Comparison of ENCODE assay signal across 36 cellular contexts in genomic region chr5:180469586-180469865, GRCh38.
"Had no signal": no experiment of that assay in that cellular context is flagged by ENCODE, and none has a peak within 500 bp of the region (broad histone marks: within the 10 kb centered on the region; RNA-seq: fewer than 3 reads in every experiment).

No MANE protein-coding gene starts in this region.

- H3K4me3 ChIP-seq: Peyer's patch had no signal

- H3K9me3 Mint-ChIP-seq: activated B cell treated with CpG ODN at 0.5 μM for 24 hours; activated CD4-positive, alpha-beta memory T cell treated with anti-CD3 and anti-CD28 coated beads for 36 hours; activated naive CD4-positive, alpha-beta T cell treated with anti-CD3 and anti-CD28 coated beads, Interleukin-2, amount 50 U/mL, for 24 hours; activated T-cell treated with anti-CD3 and anti-CD28 coated beads, Interleukin-2, amount 50 U/mL, for 72 hours; activated T-helper 17 cell treated with anti-CD3 and anti-CD28 coated beads, Interleukin-2, amount 50 U/mL, for 72 hours; central memory CD8-positive, alpha-beta T cell had no signal

- H3K36me3 Mint-ChIP-seq: activated CD4-positive, alpha-beta memory T cell treated with anti-CD3 and anti-CD28 coated beads for 36 hours; activated CD8-positive, alpha-beta memory T cell treated with anti-CD3 and anti-CD28 coated beads, Interleukin-2, amount 10 ng/mL, durations not matched to agents 7 days and 5 days; activated naive CD4-positive, alpha-beta T cell treated with anti-CD3 and anti-CD28 coated beads, Interleukin-2, amount 50 U/mL, for 24 hours had no signal

- ATAC-seq: activated CD8-positive, alpha-beta memory T cell treated with anti-CD3 and anti-CD28 coated beads, Interleukin-2, amount 10 ng/mL, durations not matched to agents 7 days and 5 days; activated T-cell treated with anti-CD3 and anti-CD28 coated beads, Interleukin-2, amount 50 U/mL, for 72 hours; activated T-helper 17 cell treated with anti-CD3 and anti-CD28 coated beads, Interleukin-2, amount 50 U/mL, for 72 hours; PC-3 had no signal

- H3K4me1 Mint-ChIP-seq: activated B cell treated with CpG ODN at 0.5 μM for 24 hours; activated CD8-positive, alpha-beta memory T cell treated with anti-CD3 and anti-CD28 coated beads, Interleukin-2, amount 10 ng/mL, durations not matched to agents 7 days and 5 days; activated naive CD4-positive, alpha-beta T cell treated with anti-CD3 and anti-CD28 coated beads, Interleukin-2, amount 50 U/mL, for 24 hours; activated T-helper 17 cell treated with anti-CD3 and anti-CD28 coated beads, Interleukin-2, amount 50 U/mL, for 72 hours; central memory CD8-positive, alpha-beta T cell had no signal

- H3K27me3 Mint-ChIP-seq: activated naive CD4-positive, alpha-beta T cell treated with anti-CD3 and anti-CD28 coated beads, Interleukin-2, amount 50 U/mL, for 24 hours; central memory CD8-positive, alpha-beta T cell had no signal

- H3K27ac Mint-ChIP-seq: activated B cell treated with CpG ODN at 0.5 μM for 24 hours; activated CD4-positive, alpha-beta memory T cell treated with anti-CD3 and anti-CD28 coated beads for 36 hours; activated CD8-positive, alpha-beta memory T cell treated with anti-CD3 and anti-CD28 coated beads, Interleukin-2, amount 10 ng/mL, durations not matched to agents 7 days and 5 days; activated naive CD4-positive, alpha-beta T cell treated with anti-CD3 and anti-CD28 coated beads, Interleukin-2, amount 50 U/mL, for 24 hours; activated T-cell treated with anti-CD3 and anti-CD28 coated beads, Interleukin-2, amount 50 U/mL, for 72 hours; activated T-helper 17 cell treated with anti-CD3 and anti-CD28 coated beads, Interleukin-2, amount 50 U/mL, for 72 hours had no signal

- H3K4me3 Mint-ChIP-seq: activated B cell treated with CpG ODN at 0.5 μM for 24 hours; activated CD4-positive, alpha-beta memory T cell treated with anti-CD3 and anti-CD28 coated beads for 36 hours; activated CD8-positive, alpha-beta memory T cell treated with anti-CD3 and anti-CD28 coated beads, Interleukin-2, amount 10 ng/mL, durations not matched to agents 7 days and 5 days; activated naive CD4-positive, alpha-beta T cell treated with anti-CD3 and anti-CD28 coated beads, Interleukin-2, amount 50 U/mL, for 24 hours; activated T-cell treated with anti-CD3 and anti-CD28 coated beads, Interleukin-2, amount 50 U/mL, for 72 hours; activated T-helper 17 cell treated with anti-CD3 and anti-CD28 coated beads, Interleukin-2, amount 50 U/mL, for 72 hours; central memory CD8-positive, alpha-beta T cell had no signal

- H3K9me3 ChIP-seq: Peyer's patch had no signal

- DNase-seq: activated B cell treated with CpG ODN at 0.5 μM for 24 hours; activated CD4-positive, alpha-beta memory T cell treated with anti-CD3 and anti-CD28 coated beads for 36 hours; activated CD4-positive, alpha-beta T cell treated with anti-CD3 and anti-CD28 coated beads for 4 hours; activated CD4-positive, alpha-beta T cell treated with anti-CD3 and anti-CD28 coated beads, Interleukin-2, amount 50 U/mL, for 1 hour; activated CD4-positive, CD25-positive, alpha-beta regulatory T cell treated with anti-CD3 and anti-CD28 coated beads, Interleukin-2, amount 50 U/mL, for 72 hours; activated CD8-positive, alpha-beta memory T cell treated with anti-CD3 and anti-CD28 coated beads, Interleukin-2, amount 10 ng/mL, durations not matched to agents 7 days and 5 days; activated naive CD4-positive, alpha-beta T cell; activated T-cell treated with anti-CD3 and anti-CD28 coated beads, Interleukin-2, amount 50 U/mL, for 1 hour; activated T-cell treated with anti-CD3 and anti-CD28 coated beads, Interleukin-2, amount 50 U/mL, for 72 hours; brain microvascular endothelial cell; Kasumi-1; KG1; MM.1S; NCI-H1092 treated with DMSO at 0.1 percent for 48 hours; NCI-H1417; NCI-H146; NCI-H187; NCI-H2029 treated with DMSO at 0.1 percent for 48 hours; NCI-H2107; NCI-H2171; NCI-H510A; NCI-H526; NCI-H748 treated with DMSO at 0.1 percent for 48 hours; NK-92 treated with Interleukin-12 subunit alpha and Interleukin-12 subunit beta, amount 100 ng/mL, for 24 hours; PC-3; Right ventricle myocardium superior; SW 1271; T-helper 1 cell; T-helper 2 cell; T-helper 9 cell had no signal

- H3K27ac ChIP-seq: brain microvascular endothelial cell, Peyer's patch, RWPE1, VCaP had no signal

- H3K36me3 ChIP-seq: brain microvascular endothelial cell, Peyer's patch had no signal
